19 cellular contexts compared by ENCODE assay signal in genomic region chr2:24210106-24210455, GRCh38. TPM values are rescaled to one million over a fixed set of nuclear protein-coding genes. Genes with fewer than 3 reads are reported as not detected.
"Had no signal": no experiment of that assay in that cellular context is flagged by ENCODE, and none has a peak within 500 bp of the region (broad histone marks: within the 10 kb centered on the region; RNA-seq: fewer than 3 reads in every experiment).

No MANE protein-coding gene starts in this region.

- DNase-seq: effector memory CD4-positive, alpha-beta T cell; foreskin keratinocyte; heart left ventricle; hippocampal formation; kidney glomerular epithelial cell; mucosa of descending colon; naive thymus-derived CD8-positive, alpha-beta T cell; nucleus accumbens; spleen; stimulated activated CD4-positive, alpha-beta T cell treated with anti-CD3 and anti-CD28 coated beads, Interleukin-15, amount 100 ng/mL, for 24 hours; stimulated activated CD4-positive, alpha-beta T cell treated with anti-CD3 and anti-CD28 coated beads, Interleukin-1b, Interleukin-23, amount 100 ng/mL, for 48 hours; stimulated activated CD4-positive, alpha-beta T cell treated with anti-CD3 and anti-CD28 coated beads, Interleukin-4, amount 100 ng/mL, for 24 hours; tibial artery; uterus had no signal

- H3K27me3 ChIP-seq: foreskin keratinocyte, heart left ventricle, spleen, tibial artery, upper lobe of left lung, uterus had no signal

- H3K36me3 ChIP-seq: uterus had no signal

- H2AFZ ChIP-seq: parathyroid adenoma had no signal

- H3K4me1 ChIP-seq: foreskin keratinocyte, heart left ventricle, parathyroid adenoma, prostate gland, spleen, tibial artery, upper lobe of left lung, uterus had no signal

- H3K27ac ChIP-seq: foreskin keratinocyte, heart left ventricle, parathyroid adenoma, prostate gland, tibial artery, upper lobe of left lung, uterus had no signal

- H3K4me3 ChIP-seq: heart left ventricle, mucosa of descending colon, prostate gland, spleen, tibial artery, upper lobe of left lung, uterus had no signal

- H3K79me2 ChIP-seq: parathyroid adenoma had no signal

- H3K9me3 ChIP-seq: heart left ventricle, mucosa of descending colon, prostate gland, spleen, tibial artery, upper lobe of left lung, uterus had no signal

RNA-seq across cellular contexts. Expression of gene FAM228A, which starts 35.2 kb away (rescaled TPM):
- total RNA-seq: epithelial cell of proximal tubule, glomerular endothelial cell had no signal
